1 cellular context compared by ENCODE assay signal in genomic region chr19:883661-884211, GRCh38.
TF ChIP-seq lines count a peak whose summit lies in the region.

No MANE protein-coding gene starts in this region.

TF ChIP-seq in K562, 482 proteins besides CTCF, POLR2A, EP300 and RAD21:
- TF ChIP-seq CREB3 (tag; conservative IDR thresholded peaks at IDR 0.05; ENCODE audit: low read depth) = no peak
- no peak for TF ChIP-seq BCOR (IDR thresholded peaks at IDR 0.05)
- peak; percentile 8 for TF ChIP-seq POLR2G (IDR thresholded peaks at IDR 0.05; ENCODE audit: low read depth, low read length)
